In genomic region chr19:15469513-15470297, GRCh38 we compare ENCODE assay signal across 11 cellular contexts. TPM values are rescaled to one million over a fixed set of nuclear protein-coding genes. Genes with fewer than 3 reads are reported as not detected.
DNase-seq lines count a peak whose midpoint lies in the region; ATAC-seq and TF ChIP-seq lines count a peak whose summit lies in the region.
"Had no signal": no experiment of that assay in that cellular context is flagged by ENCODE, and none has a peak within 500 bp of the region (broad histone marks: within the 10 kb centered on the region; RNA-seq: fewer than 3 reads in every experiment).

No MANE protein-coding gene starts in this region.

- H3K9me3 ChIP-seq in BLaER1 (0 out of 2 replicates have a peak, but pooled peaks cover 3% of the 10 kb centered on the region), mononuclear cell (ENCODE audit: low read depth, low read length) (no peaks in the 10 kb centered on the region)
- H3K9me3 ChIP-seq: adrenal gland had no signal

- TF ChIP-seq CTCF in brain microvascular endothelial cell (IDR thresholded peaks at IDR 0.05; ENCODE audit: low read depth, low read length, missing control alignments): no peak

- peaks cover 71% of the 10 kb centered on the region for H3K4me1 ChIP-seq in BLaER1
- H3K4me1 ChIP-seq in mononuclear cell (ENCODE audit: insufficient read depth, low read length): peaks cover 51% of the 10 kb centered on the region

- peaks cover 22 to 35% (median 24%) of the 10 kb centered on the region in 3 donors for H3K4me1 Mint-ChIP-seq in IgD-negative memory B cell

- no peaks in the 10 kb centered on the region for H3K9me3 Mint-ChIP-seq in IgD-negative memory B cell

- no peaks in the 10 kb centered on the region for H4K20me1 ChIP-seq in BLaER1

- peak overlapping the region; percentile 31 for H3K27ac ChIP-seq in BLaER1
- H3K27ac ChIP-seq in brain microvascular endothelial cell: no peak overlapping the region
- H3K27ac ChIP-seq: adrenal gland had no signal

- H3K36me3 Mint-ChIP-seq in IgD-negative memory B cell: peaks cover 3% of the 10 kb centered on the region

- DNase-seq in brain microvascular endothelial cell (no peak), COLO829 (ENCODE audit: low spot score) (no peak), NCI-H1694 (lab: John Stamatoyannopoulos, UW) (no peak), UCSD-AML1 (lab: John Stamatoyannopoulos, UW; ENCODE audit: unreplicated experiment) (no peak)
- DNase-seq: adrenal gland, NCI-H187 had no signal

- ATAC-seq in HG03432 (IDR thresholded peaks at IDR 0.05; ENCODE audit: unreplicated experiment): no peak

- H3K4me2 ChIP-seq in BLaER1: peak overlapping the region; percentile 90

- H3K4me3 ChIP-seq in BLaER1 (peak overlapping the region; percentile 46), brain microvascular endothelial cell (ENCODE audit: low read depth, low read length) (peak overlapping the region; percentile 22), mononuclear cell (ENCODE audit: low read length) (peak overlapping the region; percentile 30)

- H3K9ac ChIP-seq in BLaER1: peak overlapping the region; percentile 32; the same call in 1 of the 2 replicates

- in situ Hi-C loops in brain microvascular endothelial cell (cut with HindIII; ENCODE audit: low pct_ligation_motif_present, low sequenced_read_pairs): no loop called here

- H3K4me3 Mint-ChIP-seq in IgD-negative memory B cell: peak overlapping the region; percentile 78 to 90 (median 84)

- H3K27me3 ChIP-seq in BLaER1: peaks cover 14% of the 10 kb centered on the region
- peaks cover 9% of the 10 kb centered on the region for H3K27me3 ChIP-seq in brain microvascular endothelial cell (replicated peaks)
- H3K27me3 ChIP-seq in mononuclear cell (ENCODE audit: insufficient read depth, low read length): no peaks in the 10 kb centered on the region

- H3K27me3 Mint-ChIP-seq in IgD-negative memory B cell: peaks cover 23% of the 10 kb centered on the region

- H3K36me3 ChIP-seq in BLaER1 (no peaks in the 10 kb centered on the region), brain microvascular endothelial cell (replicated peaks) (no peaks in the 10 kb centered on the region)
- H3K36me3 ChIP-seq: adrenal gland had no signal

- H3K27ac Mint-ChIP-seq in IgD-negative memory B cell: no peak overlapping the region

RNA-seq across cellular contexts. Expression of gene RASAL3, which starts 5.4 kb away (rescaled TPM):
- 27.0 TPM for polyA plus RNA-seq in IgD-negative memory B cell
- total RNA-seq in mononuclear cell: 31.3 TPM

RNA-seq across cellular contexts. Expression of gene PGLYRP2, which starts 9.6 kb away (rescaled TPM):
- not detected for polyA plus RNA-seq in IgD-negative memory B cell
- total RNA-seq in mononuclear cell: not detected
- total RNA-seq: adrenal gland, renal cortical epithelial cell had no signal
- polyA plus RNA-seq: adrenal gland had no signal

RNA-seq across cellular contexts. Expression of gene WIZ, which starts 19.9 kb away (rescaled TPM):
- polyA plus RNA-seq in IgD-negative memory B cell: 1.8 TPM
- 3.6 TPM for total RNA-seq in mononuclear cell

RNA-seq across cellular contexts. Expression of gene CYP4F22, which starts 38.6 kb away (rescaled TPM):
- polyA plus RNA-seq in IgD-negative memory B cell: not detected
- 0.21 TPM for total RNA-seq in mononuclear cell
- total RNA-seq: renal cortical epithelial cell had no signal
- polyA plus RNA-seq: adrenal gland had no signal

RNA-seq across cellular contexts. Expression of gene AKAP8L, which starts 50.9 kb away (rescaled TPM):
- polyA plus RNA-seq in IgD-negative memory B cell: 99.6 TPM
- 76.9 TPM for total RNA-seq in mononuclear cell
